ENCODE assay signal across 23 cellular contexts in the genomic region with DNA sequence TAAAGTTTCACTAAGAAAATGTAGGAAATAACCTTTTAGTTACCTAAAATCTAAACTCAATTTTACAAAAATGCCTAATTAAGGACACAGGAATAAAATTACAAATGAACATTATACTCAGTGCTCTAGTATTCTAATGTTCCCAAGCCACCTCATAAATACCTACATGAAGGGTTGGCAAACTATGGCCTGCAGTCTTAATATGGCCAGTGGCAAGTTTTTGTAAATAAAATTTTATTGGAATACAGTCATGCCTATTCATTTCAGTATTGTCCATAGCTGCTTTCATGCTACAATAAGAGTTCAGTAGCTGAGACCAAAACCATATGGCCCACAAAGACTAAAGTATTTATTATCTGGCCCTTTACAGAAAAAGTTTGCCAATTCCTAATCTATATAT.
"Had no signal": no experiment of that assay in that cellular context is flagged by ENCODE, and none has a peak within 500 bp of the region (broad histone marks: within the 10 kb centered on the region; RNA-seq: fewer than 3 reads in every experiment).

No MANE protein-coding gene starts in this region.

- H3K4me3 ChIP-seq: esophagus squamous epithelium, left lung, mucosa of descending colon, neural progenitor cell, right lobe of liver, smooth muscle cell, suprapubic skin, transverse colon, upper lobe of right lung, uterus had no signal

- H3K27me3 ChIP-seq: esophagus squamous epithelium, left lung, neural progenitor cell, right lobe of liver, suprapubic skin, transverse colon, upper lobe of right lung, uterus had no signal

- H3K9ac ChIP-seq: neural progenitor cell, parathyroid adenoma had no signal

- H3K36me3 ChIP-seq: uterus had no signal

- DNase-seq: cortex of kidney; effector memory CD8-positive, alpha-beta T cell; erythroblast; esophagus squamous epithelium; left cardiac atrium; left lung; mesenchymal stem cell; mucosa of descending colon; naive B cell; right lobe of liver; stimulated activated CD4-positive, alpha-beta T cell treated with anti-CD3 and anti-CD28 coated beads, Interleukin-12 subunit alpha, Interleukin-12 subunit beta, amount 100 ng/mL, for 4 hours; stimulated activated CD4-positive, alpha-beta T cell treated with anti-CD3 and anti-CD28 coated beads, Interleukin-1b, Interleukin-23, amount 100 ng/mL, for 48 hours; stimulated activated CD4-positive, alpha-beta T cell treated with anti-CD3 and anti-CD28 coated beads, Interleukin-4, amount 100 ng/mL, for 1 hour; stimulated activated CD8-positive, alpha-beta memory T cell treated with anti-CD3 and anti-CD28 coated beads, Interleukin-4, amount 100 ng/mL, for 48 hours; stimulated activated naive CD4-positive, alpha-beta T cell; stimulated activated naive CD8-positive, alpha-beta T cell treated with anti-CD3 and anti-CD28 coated beads, Interleukin-15, amount 100 ng/mL, for 72 hours; transverse colon; upper lobe of right lung; uterus had no signal

- H3K4me1 ChIP-seq: left lung, parathyroid adenoma, transverse colon, upper lobe of right lung, uterus had no signal

- H3K9me3 ChIP-seq: esophagus squamous epithelium, left lung, mucosa of descending colon, right lobe of liver, suprapubic skin, transverse colon, upper lobe of right lung, uterus had no signal

- H3K27ac ChIP-seq: esophagus squamous epithelium, left lung, neural progenitor cell, parathyroid adenoma, right lobe of liver, suprapubic skin, transverse colon, upper lobe of right lung, uterus had no signal
